23 cellular contexts compared by ENCODE assay signal in the genomic region with DNA sequence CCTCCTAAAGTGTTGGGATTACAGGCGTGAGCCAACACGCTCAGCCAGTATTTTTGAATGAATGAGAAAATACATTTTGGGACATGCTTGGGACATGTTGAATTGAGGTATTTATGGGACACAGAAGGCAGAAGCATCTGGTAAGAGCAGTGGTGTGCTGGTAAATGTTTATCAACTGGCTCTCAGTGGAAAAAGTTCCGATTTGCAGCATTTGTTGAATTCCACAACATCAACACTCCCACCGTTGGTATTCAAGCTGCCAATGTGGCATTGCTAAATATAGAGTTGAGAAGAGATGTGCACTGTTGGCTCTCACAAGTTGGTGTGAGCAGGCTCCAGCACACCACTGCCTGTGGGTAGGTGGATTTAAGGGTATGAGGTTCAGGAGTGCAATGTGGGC. TPM values are rescaled to one million over a fixed set of nuclear protein-coding genes. Genes with fewer than 3 reads are reported as not detected.
DNase-seq lines count a peak whose midpoint lies in the region; ATAC-seq, FAIRE-seq and TF ChIP-seq lines count a peak whose summit lies in the region.
"Had no signal": no experiment of that assay in that cellular context is flagged by ENCODE, and none has a peak within 500 bp of the region (broad histone marks: within the 10 kb centered on the region; RNA-seq: fewer than 3 reads in every experiment).

No MANE protein-coding gene starts in this region.

- no peak overlapping the region for H3K4me3 ChIP-seq in AG09309 (ENCODE audit: control insufficient read depth, low read depth, low read length)
- no peak overlapping the region for H3K4me3 ChIP-seq in IMR-90 (ENCODE audit: insufficient read depth, low read depth, low read length)
- no peak overlapping the region for H3K4me3 ChIP-seq in keratinocyte (ENCODE audit: control insufficient read depth in 2 of 3, extremely low read depth in 1 of 3, insufficient read depth in 2 of 3, low read depth in 1 of 3, low read length in 3 of 3)
- H3K4me3 ChIP-seq: ascending aorta, BLaER1, tibial artery had no signal

- in situ Hi-C loops in IMR-90 (cut with MboI; ENCODE audit: low sequenced_read_pairs): loop anchor here (10.0 to 25.0 kb wide), 2 partner anchors 185 to 473 kb away; no protein-coding TSS in a partner anchor

- H3K14ac ChIP-seq in IMR-90 (replicated peaks; ENCODE audit: low read depth, low read length): peak overlapping the region; percentile 61; the same call in 1 of the 2 replicates

- H3K9ac ChIP-seq in IMR-90 (ENCODE audit: low read depth, low read length) (no peak overlapping the region), keratinocyte (ENCODE audit: control insufficient read depth, extremely low read depth, insufficient read depth, low read length) (no peak overlapping the region)
- H3K9ac ChIP-seq: BLaER1 had no signal

- H3K79me2 ChIP-seq in keratinocyte (ENCODE audit: control insufficient read depth, insufficient read depth, low read length): no peaks in the 10 kb centered on the region

- H3K27me3 ChIP-seq in IMR-90 (ENCODE audit: control insufficient read depth, insufficient read depth, low read length): no peaks in the 10 kb centered on the region
- no peaks in the 10 kb centered on the region for H3K27me3 ChIP-seq in keratinocyte (ENCODE audit: control insufficient read depth, extremely low read depth, insufficient read depth, low read length)
- H3K27me3 ChIP-seq: ascending aorta, BLaER1, tibial artery had no signal

- no peak for FAIRE-seq in keratinocyte (lab: Jason Lieb, UNC)
- FAIRE-seq: colon had no signal

- no peak for TF ChIP-seq POLR2A in IMR-90 (IDR thresholded peaks at IDR 0.05; ENCODE audit: low read depth, low read length)

- peak overlapping the region; percentile 82; the same call in 1 of the 2 replicates for H3K18ac ChIP-seq in IMR-90 (ENCODE audit: low read depth, low read length)

- peak overlapping the region in 1 of 2 experiments; percentile 72; a peak in 2 of 4 replicates for H4K8ac ChIP-seq in IMR-90 (ENCODE audit: low read depth in 2 of 2, low read length in 2 of 2)

- no peak overlapping the region; the same call in 1 of the 2 replicates for H3K27ac ChIP-seq in IMR-90 (ENCODE audit: insufficient read depth, low read length)
- peak overlapping the region; percentile 51 for H3K27ac ChIP-seq in keratinocyte (ENCODE audit: control insufficient read depth, insufficient read depth, low read length)
- H3K27ac ChIP-seq: BLaER1, tibial artery had no signal

- POLR2A ChIA-PET in IMR-90 (lab: Charles Lee; ENCODE audit: unreplicated experiment) (no interaction called here), HEK293T (lab: Yijun Ruan, JAX) (no interaction called here)

- 0 out of 2 replicates have a peak overlapping the region, but pooled peaks have one; percentile 19 for H3K23ac ChIP-seq in IMR-90 (ENCODE audit: low read depth, low read length)

- H3K4me1 ChIP-seq in IMR-90 (ENCODE audit: control insufficient read depth, insufficient read depth, low read length): peaks cover 8% of the 10 kb centered on the region; the same call in 1 of the 2 replicates
- H3K4me1 ChIP-seq in keratinocyte (ENCODE audit: control insufficient read depth, extremely low read depth, insufficient read depth, low read length): peaks cover 22% of the 10 kb centered on the region
- H3K4me1 ChIP-seq: ascending aorta, BLaER1 had no signal

- no TSS peak for BruUV-seq in IMR-90 (replicated peaks; lab: Mats Ljungman, UMichigan)

- peak overlapping the region; percentile 91 for H2BK5ac ChIP-seq in IMR-90 (ENCODE audit: low read depth, low read length, poor library complexity, severe bottlenecking)

- CTCF ChIA-PET in IMR-90 (lab: Yijun Ruan, JAX): no interaction called here
- CTCF ChIA-PET in HEK293T (lab: Yijun Ruan, JAX): no interaction called here

- H2BK20ac ChIP-seq in IMR-90 (ENCODE audit: low read depth, low read length): peak overlapping the region; percentile 83

- H2BK120ac ChIP-seq in IMR-90 (ENCODE audit: low read depth, low read length): peak overlapping the region; percentile 60

- no peak for TF ChIP-seq CTCF in AG09309 (IDR thresholded peaks at IDR 0.05; ENCODE audit: control insufficient read depth, insufficient read depth, low read depth, low read length, missing control alignments)
- TF ChIP-seq CTCF in IMR-90 (conservative IDR thresholded peaks at IDR 0.05; ENCODE audit: low read depth, low read length): no peak
- TF ChIP-seq CTCF in keratinocyte (optimal IDR thresholded peaks at IDR 0.05 in 1 of 3, IDR thresholded peaks at IDR 0.05 in 1 of 3, conservative IDR thresholded peaks at IDR 0.05 in 1 of 3; ENCODE audit: extremely low read depth in 1 of 3, insufficient read depth in 2 of 3, low read length in 3 of 3): no peak
- TF ChIP-seq CTCF in GM10266 (IDR thresholded peaks at IDR 0.05; ENCODE audit: control insufficient read depth, insufficient read depth, low read depth, missing control alignments): no peak

- H4K5ac ChIP-seq in IMR-90 (ENCODE audit: low read depth, low read length): peak overlapping the region; percentile 89; the same call in 1 of the 2 replicates

- H3K56ac ChIP-seq in IMR-90 (ENCODE audit: extremely low read depth, insufficient read depth, low read length): no peak overlapping the region

- ATAC-seq in IMR-90 (ENCODE audit: low read depth) (peak; percentile 58), HG02678 (IDR thresholded peaks at IDR 0.05; ENCODE audit: unreplicated experiment) (no peak), GM18867 (IDR thresholded peaks at IDR 0.05; ENCODE audit: unreplicated experiment) (no peak)
- ATAC-seq: activated CD8-positive, alpha-beta T cell treated with anti-CD3 and anti-CD28 coated beads, Interleukin-2, amount 10 ng/mL, durations not matched to agents 7 days and 5 days; PC-3 had no signal

- WGBS in IMR-90 (ENCODE audit: extremely low coverage in 2 of 2, insufficient read length in 1 of 2), 2 experiments: 92% methylated on average over 2 of the region's 4 CpGs; no CpG with 5 or more reads in 1 of the 2 experiments

- H3K4ac ChIP-seq in IMR-90 (ENCODE audit: low read depth, low read length): peak overlapping the region; percentile 77

- no peak overlapping the region; the same call in 1 of the 2 replicates for H3K4me2 ChIP-seq in IMR-90 (ENCODE audit: low read depth, low read length)
- H3K4me2 ChIP-seq in keratinocyte (ENCODE audit: control insufficient read depth, extremely low read depth, insufficient read depth, low read depth, low read length): peak overlapping the region; percentile 17
- H3K4me2 ChIP-seq: BLaER1 had no signal

- TF ChIP-seq RAD21 in IMR-90 (IDR thresholded peaks at IDR 0.05; ENCODE audit: low read length): no peak

- H3K9me1 ChIP-seq in IMR-90 (ENCODE audit: insufficient read depth, low read length) (peaks cover 6% of the 10 kb centered on the region), keratinocyte (ENCODE audit: control insufficient read depth, extremely low read depth, insufficient read depth, low read length) (no peaks in the 10 kb centered on the region)

- H3K36me3 ChIP-seq in IMR-90 (ENCODE audit: control insufficient read depth, insufficient read depth, low read length): no peaks in the 10 kb centered on the region
- no peaks in the 10 kb centered on the region for H3K36me3 ChIP-seq in keratinocyte (ENCODE audit: control insufficient read depth in 2 of 2, extremely low read depth in 1 of 2, insufficient read depth in 2 of 2, low read length in 2 of 2)
- H3K36me3 ChIP-seq: ascending aorta, BLaER1 had no signal

- dilution Hi-C loops in IMR-90 (cut with HindIII; ENCODE audit: low sequenced_read_pairs, unreplicated experiment): no loop called here
- dilution Hi-C loops in keratinocyte (cut with MboI; ENCODE audit: extremely low pct_ligation_motif_present, low sequenced_read_pairs): no loop called here

- peak overlapping the region; percentile 46 for H4K91ac ChIP-seq in IMR-90 (ENCODE audit: insufficient read depth, low read depth, low read length)

- H2AK5ac ChIP-seq in IMR-90 (ENCODE audit: low read depth, low read length): no peak overlapping the region; the same call in 1 of the 2 replicates

- H2AK9ac ChIP-seq in IMR-90 (replicated peaks; ENCODE audit: low read depth, low read length, poor library complexity): peak overlapping the region; percentile 31

- 0 out of 3 replicates have a peak overlapping the region, but pooled peaks have one; percentile 24 for H2BK15ac ChIP-seq in IMR-90 (ENCODE audit: low read depth, low read length)

- peak overlapping the region; percentile 54 for H2AFZ ChIP-seq in IMR-90 (replicated peaks; ENCODE audit: low read length, poor library complexity)
- H2AFZ ChIP-seq in keratinocyte (ENCODE audit: control insufficient read depth, low read length): peak overlapping the region; percentile 24

- H4K20me1 ChIP-seq in IMR-90 (ENCODE audit: insufficient read depth, low read length) (no peaks in the 10 kb centered on the region), keratinocyte (ENCODE audit: control insufficient read depth, extremely low read depth, insufficient read depth, low read length) (no peaks in the 10 kb centered on the region)
- H4K20me1 ChIP-seq: BLaER1 had no signal

- DNase-seq in AG09309 (ENCODE audit: low read depth): peak; percentile 60
- DNase-seq in IMR-90: no peak
- peak; percentile 53 for DNase-seq in fibroblast of peridontal ligament (ENCODE audit: extremely low read depth)
- DNase-seq in keratinocyte (ENCODE audit: low read depth, low spot score): no peak
- no peak for DNase-seq in GM10266 (ENCODE audit: extremely low spot score)
- DNase-seq in HEK293T (ENCODE audit: extremely low spot score): no peak
- DNase-seq: activated CD4-positive, CD25-positive, alpha-beta regulatory T cell; activated CD8-positive, alpha-beta T cell treated with anti-CD3 and anti-CD28 coated beads, Interleukin-2, amount 10 ng/mL, durations not matched to agents 7 days and 5 days; activated naive CD4-positive, alpha-beta T cell treated with anti-CD3 and anti-CD28 coated beads, Interleukin-2, amount 10 ng/mL, durations not matched to agents 7 days and 5 days; activated T-cell treated with anti-CD3 and anti-CD28 coated beads, Interleukin-2, amount 50 U/mL, for 48 hours; H9; NCI-H1436 treated with DMSO at 0.1 percent for 48 hours; NCI-H2227 treated with DMSO at 0.1 percent for 48 hours; NCI-H82; PC-3; stimulated activated CD4-positive, alpha-beta T cell treated with anti-CD3 and anti-CD28 coated beads, Interleukin-1b, Interleukin-23, amount 100 ng/mL, for 48 hours; stimulated activated naive CD4-positive, alpha-beta T cell; tibial artery had no signal

- intact Hi-C loops in IMR-90 (cut with micrococcal nuclease): no loop called here

- no peaks in the 10 kb centered on the region; the same call in 1 of the 2 replicates for H3K9me3 ChIP-seq in IMR-90 (ENCODE audit: control insufficient read depth, insufficient read depth, low read length)
- no peaks in the 10 kb centered on the region for H3K9me3 ChIP-seq in keratinocyte (ENCODE audit: control insufficient read depth, low read depth, low read length)
- H3K9me3 ChIP-seq: ascending aorta, tibial artery had no signal

- H3K79me1 ChIP-seq in IMR-90 (ENCODE audit: low read depth in 1 of 2, low read length in 2 of 2): no peaks in the 10 kb centered on the region

RNA-seq across cellular contexts. Expression of gene GOLGA4, which starts 32.8 kb away (rescaled TPM):
- 51.1 and 70.0 TPM in 2 replicates for total RNA-seq in IMR-90 (2012; rRNA removed)
- 14.4 and 16.9 TPM in 2 replicates for polyA plus RNA-seq in IMR-90 (2012; rRNA removed)
- polyA plus RNA-seq in IMR-90 (2012; cell fraction: cytosol; rRNA removed): 3.6 and 3.9 TPM in 2 replicates
- polyA plus RNA-seq in IMR-90 (2012; cell fraction: nucleus; rRNA removed; ENCODE audit: low replicate concordance): 3.3 and 7.7 TPM in 2 replicates
- 23.2 to 37.9 TPM (median 28.4 TPM) in 3 replicates for polyA plus RNA-seq in keratinocyte
- 234 TPM for polyA plus RNA-seq in keratinocyte (2011; ENCODE audit: low read depth)
- polyA plus RNA-seq in keratinocyte (2011; cell fraction: cytosol; rRNA removed): 20.1 and 32.3 TPM in 2 replicates
- 31.5 and 54.6 TPM in 2 replicates for polyA plus RNA-seq in keratinocyte (2011; cell fraction: nucleus; rRNA removed)
- polyA plus RNA-seq in keratinocyte (2012; ENCODE audit: low replicate concordance): 43.9 and 68.5 TPM in 2 replicates
- polyA minus RNA-seq in keratinocyte: 18.6 to 42.8 TPM (median 23.4 TPM) in 3 replicates
- 39.3 TPM for polyA minus RNA-seq in keratinocyte (2011; cell fraction: cytosol; rRNA and poly(A)+ RNA removed)
- polyA minus RNA-seq in keratinocyte (2011; cell fraction: nucleus; rRNA and poly(A)+ RNA removed): 33.4 and 81.5 TPM in 2 replicates

RNA-seq across cellular contexts. Expression of gene LRRFIP2, which starts 35.8 kb away (rescaled TPM):
- 20.6 and 45.8 TPM in 2 replicates for total RNA-seq in IMR-90 (2012; rRNA removed)
- polyA plus RNA-seq in IMR-90 (2012; rRNA removed) (27.6 and 31.0 TPM in 2 replicates), keratinocyte (40.9 to 70.3 TPM (median 57.8 TPM) in 3 replicates)
- 6.4 and 9.3 TPM in 2 replicates for polyA plus RNA-seq in IMR-90 (2012; cell fraction: cytosol; rRNA removed)
- 8.9 and 43.4 TPM in 2 replicates for polyA plus RNA-seq in IMR-90 (2012; cell fraction: nucleus; rRNA removed; ENCODE audit: low replicate concordance)
- 391 TPM for polyA plus RNA-seq in keratinocyte (2011; ENCODE audit: low read depth)
- 55.5 and 69.8 TPM in 2 replicates for polyA plus RNA-seq in keratinocyte (2011; cell fraction: cytosol; rRNA removed)
- 54.5 and 81.0 TPM in 2 replicates for polyA plus RNA-seq in keratinocyte (2011; cell fraction: nucleus; rRNA removed)
- polyA plus RNA-seq in keratinocyte (2012; ENCODE audit: low replicate concordance): 58.7 and 85.4 TPM in 2 replicates
- 9.4 to 62.4 TPM (median 24.3 TPM) in 3 replicates for polyA minus RNA-seq in keratinocyte
- 31.3 TPM for polyA minus RNA-seq in keratinocyte (2011; cell fraction: cytosol; rRNA and poly(A)+ RNA removed)
- polyA minus RNA-seq in keratinocyte (2011; cell fraction: nucleus; rRNA and poly(A)+ RNA removed): 89.6 and 133 TPM in 2 replicates

Comparison
In these comparisons a context has a peak if more than half of its experiments do, and no peak if none do; other contexts are left out.
1. DNase-seq: peak in AG09309 (single experiment) and fibroblast of peridontal ligament (single experiment); none in IMR-90 (single experiment), keratinocyte (single experiment), GM10266 (single experiment) and HEK293T (single experiment).